8 cellular contexts compared by ENCODE assay signal in the genomic region with DNA sequence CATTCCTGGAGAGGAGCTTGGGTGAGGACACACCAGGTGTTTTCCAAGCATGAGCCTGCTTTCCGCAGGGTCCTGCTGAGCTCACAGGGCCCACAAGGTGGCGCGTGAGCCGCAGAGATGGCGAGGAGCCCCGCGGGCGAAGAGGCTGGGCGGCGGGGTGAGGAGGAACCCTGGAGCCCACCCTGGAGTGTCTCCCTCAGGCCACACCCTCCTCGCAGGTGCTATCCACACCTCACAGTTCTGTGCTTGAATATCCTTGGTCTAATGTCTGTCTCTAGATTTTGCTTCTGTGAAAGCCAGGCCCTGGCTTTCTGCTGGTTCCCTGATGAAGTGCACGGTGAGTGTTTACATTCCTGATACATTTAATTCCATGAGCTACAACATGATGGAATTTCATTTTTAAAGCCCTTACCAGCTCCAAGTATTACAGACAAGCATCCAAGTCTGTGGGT.
DNase-seq lines count a peak whose midpoint lies in the region; TF ChIP-seq lines count a peak whose summit lies in the region.

No MANE protein-coding gene starts in this region.

- no peak overlapping the region for H3K4me3 Mint-ChIP-seq in mesothelial cell of epicardium

- no peaks in the 10 kb centered on the region for H3K36me3 Mint-ChIP-seq in mesothelial cell of epicardium

- TF ChIP-seq EP300 in tibial nerve (IDR thresholded peaks at IDR 0.05), result no peak

- DNase-seq in HFF-Myc (ENCODE audit: extremely low read depth, low read depth) (no peak), RPMI8226 (peak; percentile 50), hypothalamus (lab: John Stamatoyannopoulos, UW) (peak in 31 of 51 donors; percentile 1 to 53 (median 18)), tibial nerve (ENCODE audit: low spot score in 2 of 2) (no peak), mesothelial cell of epicardium (ENCODE audit: low spot score in 2 of 2, unreplicated experiment in 2 of 2) (no peak)
- DNase-seq in activated CD8-positive, alpha-beta memory T cell treated with anti-CD3 and anti-CD28 coated beads, Interleukin-2, amount 50 U/mL, for 4 hours, result no peak
- DNase-seq in activated naive CD4-positive, alpha-beta T cell (lab: John Stamatoyannopoulos, UW), result no peak

- H3K27me3 ChIP-seq in tibial nerve, result no peaks in the 10 kb centered on the region

- no peaks in the 10 kb centered on the region for H3K27me3 Mint-ChIP-seq in mesothelial cell of epicardium (ENCODE audit: low read depth)

- no peak overlapping the region for H3K27ac Mint-ChIP-seq in mesothelial cell of epicardium

- no peak overlapping the region for H3K27ac ChIP-seq in tibial nerve

- H3K4me3 ChIP-seq in HFF-Myc (replicated peaks; ENCODE audit: low read depth, low read length) (no peak overlapping the region), tibial nerve (no peak overlapping the region)

- no peaks in the 10 kb centered on the region for H3K9me3 ChIP-seq in tibial nerve

- TF ChIP-seq CTCF in GM12872 (IDR thresholded peaks at IDR 0.05; ENCODE audit: insufficient read depth, low read depth, low read length) (peak; percentile 71), HFF-Myc (IDR thresholded peaks at IDR 0.05; ENCODE audit: low read depth, low read length, missing control alignments) (peak; percentile 38), tibial nerve (IDR thresholded peaks at IDR 0.05) (peak in 3 of 5 experiments; percentile 4 to 29 (median 22)), mesothelial cell of epicardium (IDR thresholded peaks at IDR 0.05; ENCODE audit: unreplicated experiment) (no peak)

- peaks cover 0 to 3% (median 0%) of the 10 kb centered on the region in 4 donors for H3K4me1 ChIP-seq in tibial nerve

- no peaks in the 10 kb centered on the region for H3K36me3 ChIP-seq in tibial nerve

- no peak for TF ChIP-seq POLR2A in tibial nerve (IDR thresholded peaks at IDR 0.05)

- H3K9me3 Mint-ChIP-seq in mesothelial cell of epicardium, result peaks cover 61% of the 10 kb centered on the region

- 3 to 4% methylated on average over 4 to 12 of the region's 12 CpGs for WGBS in tibial nerve, 2 donors

- H3K4me1 Mint-ChIP-seq in mesothelial cell of epicardium, result no peaks in the 10 kb centered on the region

Comparison
In these comparisons a context has a peak if more than half of its experiments do, and no peak if none do; other contexts are left out.
1. DNase-seq: peak in RPMI8226 (single experiment) and hypothalamus (31 of 51); none in HFF-Myc (single experiment), tibial nerve (0 of 2), activated CD8-positive, alpha-beta memory T cell treated with anti-CD3 and anti-CD28 coated beads, Interleukin-2, amount 50 U/mL, for 4 hours (single experiment), activated naive CD4-positive, alpha-beta T cell (0 of 4) and mesothelial cell of epicardium (0 of 2).